ENCODE assay signal across 35 cellular contexts in the genomic region with DNA sequence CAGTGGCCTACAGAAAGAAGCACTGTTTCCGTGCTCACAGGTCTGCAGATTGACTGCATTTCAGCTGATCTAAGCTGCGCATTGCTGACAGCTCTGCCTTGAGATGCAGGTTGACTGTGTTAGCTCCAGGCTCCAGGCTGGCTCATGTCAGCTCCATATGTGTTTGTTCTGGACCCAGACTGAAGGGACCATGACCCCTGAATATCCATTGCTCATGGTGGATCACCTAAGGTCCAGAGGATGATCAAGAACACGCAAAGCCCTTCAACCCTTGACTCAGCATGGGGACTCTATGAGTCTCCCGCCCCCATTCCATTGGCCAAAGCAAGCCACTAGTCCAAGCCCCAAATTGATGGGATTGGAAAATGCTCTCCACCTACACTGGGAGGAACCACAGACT.
A peak's percentile ranks its signal among the peaks of the same experiment; 100 is the strongest.
DNase-seq lines count a peak whose midpoint lies in the region; ATAC-seq and TF ChIP-seq lines count a peak whose summit lies in the region.
"Had no signal": no experiment of that assay in that cellular context is flagged by ENCODE, and none has a peak within 500 bp of the region (broad histone marks: within the 10 kb centered on the region; RNA-seq: fewer than 3 reads in every experiment).

No MANE protein-coding gene starts in this region.

- H4K20me1 ChIP-seq in neural cell (ENCODE audit: insufficient read depth), result no peaks in the 10 kb centered on the region
- H4K20me1 ChIP-seq: BLaER1; BLaER1 treated with 17β-estradiol and CSF1 and Interleukin-3, amounts not matched to agents 10 nM and 100 nM had no signal

- H3K27me3 ChIP-seq in esophagus muscularis mucosa, result peaks cover 0 to 11% (median 0%) of the 10 kb centered on the region in 4 donors
- H3K27me3 ChIP-seq in neural cell (ENCODE audit: insufficient read depth, low read depth, low read length), result no peaks in the 10 kb centered on the region
- H3K27me3 ChIP-seq in left ventricle myocardium inferior (ENCODE audit: low read depth), result peaks cover 57% of the 10 kb centered on the region
- H3K27me3 ChIP-seq: BE2C; BLaER1; BLaER1 treated with 17β-estradiol and CSF1 and Interleukin-3, amounts not matched to agents 10 nM and 100 nM had no signal

- no peak overlapping the region for H3K4me2 ChIP-seq in neural cell (ENCODE audit: low read length)
- H3K4me2 ChIP-seq: A549; BLaER1; BLaER1 treated with 17β-estradiol and CSF1 and Interleukin-3, amounts not matched to agents 10 nM and 100 nM had no signal

- no peaks in the 10 kb centered on the region for H3K9me2 ChIP-seq in neural cell (ENCODE audit: insufficient read depth, low read length)

- H3K9ac ChIP-seq in neural cell (ENCODE audit: low read length), result no peak overlapping the region
- H3K9ac ChIP-seq: BLaER1; BLaER1 treated with 17β-estradiol and CSF1 and Interleukin-3, amounts not matched to agents 10 nM and 100 nM had no signal

- no peak overlapping the region for H3K4me3 Mint-ChIP-seq in activated CD8-positive, alpha-beta T cell treated with anti-CD3 and anti-CD28 coated beads, Interleukin-2, amount 10 ng/mL, durations not matched to agents 7 days and 5 days
- no peak overlapping the region for H3K4me3 Mint-ChIP-seq in activated CD8-positive, alpha-beta T cell treated with anti-CD3 and anti-CD28 coated beads for 36 hours
- no peak overlapping the region for H3K4me3 Mint-ChIP-seq in osteocyte (ENCODE audit: unreplicated experiment)
- H3K4me3 Mint-ChIP-seq: B cell; CD14-positive monocyte; CD4-positive, alpha-beta memory T cell; CD4-positive, alpha-beta T cell; CD4-positive, CD25-positive, alpha-beta regulatory T cell; CD8-positive, alpha-beta memory T cell; CD8-positive, alpha-beta T cell had no signal

- no peaks in the 10 kb centered on the region for H3F3A ChIP-seq in neural cell (ENCODE audit: insufficient read depth, low read length, poor library complexity, severe bottlenecking)

- no peaks in the 10 kb centered on the region for H3K36me3 ChIP-seq in esophagus muscularis mucosa
- H3K36me3 ChIP-seq in neural cell (ENCODE audit: insufficient read depth, low read length), result no peaks in the 10 kb centered on the region
- H3K36me3 ChIP-seq in left ventricle myocardium inferior, result no peaks in the 10 kb centered on the region
- H3K36me3 ChIP-seq: BE2C; BLaER1; BLaER1 treated with 17β-estradiol and CSF1 and Interleukin-3, amounts not matched to agents 10 nM and 100 nM had no signal

- TF ChIP-seq EP300 in esophagus muscularis mucosa (IDR thresholded peaks at IDR 0.05) (no peak), neural cell (conservative IDR thresholded peaks at IDR 0.05; ENCODE audit: poor library complexity, severe bottlenecking) (peak; percentile 79)

- intact Hi-C loops in activated CD8-positive, alpha-beta T cell treated with anti-CD3 and anti-CD28 coated beads for 36 hours (cut with micrococcal nuclease), result no loop called here
- intact Hi-C loops in esophagus muscularis mucosa (cut with DNase I), result no loop called here
- intact Hi-C loops in left ventricle myocardium inferior (cut with micrococcal nuclease), result no loop called here
- intact Hi-C loops in Right ventricle myocardium superior (cut with DNase I), result no loop called here

- peak; percentile 9 for DNase-seq in activated CD8-positive, alpha-beta T cell treated with anti-CD3 and anti-CD28 coated beads, Interleukin-2, amount 10 ng/mL, durations not matched to agents 7 days and 5 days
- no peak for DNase-seq in activated CD8-positive, alpha-beta T cell treated with anti-CD3 and anti-CD28 coated beads for 36 hours
- peak; percentile 53 for DNase-seq in esophagus muscularis mucosa (ENCODE audit: extremely low spot score)
- peak; percentile 44 for DNase-seq in osteocyte (ENCODE audit: extremely low spot score, unreplicated experiment)
- DNase-seq in T1000 (lab: John Stamatoyannopoulos, UW), result no peak
- no peak for DNase-seq in left ventricle myocardium inferior
- DNase-seq in Right ventricle myocardium superior, result no peak
- DNase-seq: 8988T; ACHN; AML-193; BE2C; C1 segment of cervical spinal cord; Caco-2; Calu3; CD4-positive, alpha-beta memory T cell; CD4-positive, alpha-beta T cell; CD4-positive, CD25-positive, alpha-beta regulatory T cell; CD8-positive, alpha-beta memory T cell; CD8-positive, alpha-beta T cell; COR-L47; DMS 273 treated with DMSO at 0.1 percent for 48 hours; DMS153; DMS53; DMS79; DMS79 treated with DMSO at 0.1 percent for 48 hours; DND-41; EL had no signal

- POLR2A ChIA-PET in activated CD8-positive, alpha-beta T cell treated with anti-CD3 and anti-CD28 coated beads, Interleukin-2, amount 10 ng/mL, durations not matched to agents 7 days and 5 days (lab: Charles Lee), result no interaction called here
- POLR2A ChIA-PET in activated CD8-positive, alpha-beta T cell treated with anti-CD3 and anti-CD28 coated beads for 36 hours (lab: Charles Lee), result interaction anchor here (0.6 kb wide), 1 partner anchor 26 kb away, joined by 3 read pairs; no protein-coding TSS in a partner anchor

- no peaks in the 10 kb centered on the region for H3K4me1 Mint-ChIP-seq in activated CD8-positive, alpha-beta T cell treated with anti-CD3 and anti-CD28 coated beads, Interleukin-2, amount 10 ng/mL, durations not matched to agents 7 days and 5 days (ENCODE audit: low read depth)
- no peaks in the 10 kb centered on the region for H3K4me1 Mint-ChIP-seq in activated CD8-positive, alpha-beta T cell treated with anti-CD3 and anti-CD28 coated beads for 36 hours (ENCODE audit: low read depth)
- H3K4me1 Mint-ChIP-seq in osteocyte (ENCODE audit: unreplicated experiment), result no peaks in the 10 kb centered on the region
- H3K4me1 Mint-ChIP-seq: B cell; CD14-positive monocyte; CD4-positive, alpha-beta memory T cell; CD4-positive, CD25-positive, alpha-beta regulatory T cell; CD8-positive, alpha-beta memory T cell had no signal

- no peak for TF ChIP-seq RAD21 in neural cell (conservative IDR thresholded peaks at IDR 0.05)

- CTCF ChIA-PET in activated CD8-positive, alpha-beta T cell treated with anti-CD3 and anti-CD28 coated beads, Interleukin-2, amount 10 ng/mL, durations not matched to agents 7 days and 5 days (lab: Charles Lee), result no interaction called here
- CTCF ChIA-PET in activated CD8-positive, alpha-beta T cell treated with anti-CD3 and anti-CD28 coated beads for 36 hours (lab: Charles Lee), result no interaction called here

- H3K4me3 ChIP-seq in esophagus muscularis mucosa (no peak overlapping the region), neural cell (ENCODE audit: low read length) (no peak overlapping the region), left ventricle myocardium inferior (no peak overlapping the region)
- H3K4me3 ChIP-seq: A549; BLaER1; BLaER1 treated with 17β-estradiol and CSF1 and Interleukin-3, amounts not matched to agents 10 nM and 100 nM had no signal

- TF ChIP-seq CTCF in activated CD8-positive, alpha-beta T cell treated with anti-CD3 and anti-CD28 coated beads for 36 hours (IDR thresholded peaks at IDR 0.05), result no peak
- TF ChIP-seq CTCF in esophagus muscularis mucosa (IDR thresholded peaks at IDR 0.05) (no peak), neural cell (IDR thresholded peaks at IDR 0.05; ENCODE audit: poor library complexity, severe bottlenecking) (no peak), osteocyte (IDR thresholded peaks at IDR 0.05) (no peak), left ventricle myocardium inferior (IDR thresholded peaks at IDR 0.05; ENCODE audit: borderline replicate concordance) (no peak)

- H3K27me3 Mint-ChIP-seq in activated CD8-positive, alpha-beta T cell treated with anti-CD3 and anti-CD28 coated beads, Interleukin-2, amount 10 ng/mL, durations not matched to agents 7 days and 5 days (ENCODE audit: low read depth), result peaks cover 8% of the 10 kb centered on the region
- peaks cover 11% of the 10 kb centered on the region for H3K27me3 Mint-ChIP-seq in activated CD8-positive, alpha-beta T cell treated with anti-CD3 and anti-CD28 coated beads for 36 hours
- no peaks in the 10 kb centered on the region for H3K27me3 Mint-ChIP-seq in osteocyte (ENCODE audit: unreplicated experiment)

- no peaks in the 10 kb centered on the region for H3K36me3 Mint-ChIP-seq in activated CD8-positive, alpha-beta T cell treated with anti-CD3 and anti-CD28 coated beads, Interleukin-2, amount 10 ng/mL, durations not matched to agents 7 days and 5 days (ENCODE audit: low read depth)
- no peaks in the 10 kb centered on the region for H3K36me3 Mint-ChIP-seq in activated CD8-positive, alpha-beta T cell treated with anti-CD3 and anti-CD28 coated beads for 36 hours (ENCODE audit: low read depth)
- no peaks in the 10 kb centered on the region for H3K36me3 Mint-ChIP-seq in osteocyte (ENCODE audit: unreplicated experiment)
- H3K36me3 Mint-ChIP-seq: CD14-positive monocyte; CD4-positive, alpha-beta memory T cell; CD4-positive, CD25-positive, alpha-beta regulatory T cell; CD8-positive, alpha-beta memory T cell; CD8-positive, alpha-beta T cell had no signal

- H2AFZ ChIP-seq in neural cell (ENCODE audit: low read depth, low read length), result no peak overlapping the region

- H3K9me3 ChIP-seq in esophagus muscularis mucosa (no peaks in the 10 kb centered on the region), neural cell (ENCODE audit: low read length) (no peaks in the 10 kb centered on the region), left ventricle myocardium inferior (replicated peaks) (no peaks in the 10 kb centered on the region)
- H3K9me3 ChIP-seq: A549; BE2C; BLaER1; BLaER1 treated with 17β-estradiol and CSF1 and Interleukin-3, amounts not matched to agents 10 nM and 100 nM had no signal

- no peaks in the 10 kb centered on the region for H3K79me2 ChIP-seq in neural cell (replicated peaks; ENCODE audit: insufficient read depth, low read length)

- no peak for ATAC-seq in activated CD8-positive, alpha-beta T cell treated with anti-CD3 and anti-CD28 coated beads, Interleukin-2, amount 10 ng/mL, durations not matched to agents 7 days and 5 days
- ATAC-seq in activated CD8-positive, alpha-beta T cell treated with anti-CD3 and anti-CD28 coated beads for 36 hours, result no peak
- ATAC-seq in Right ventricle myocardium superior (ENCODE audit: poor library complexity), result no peak
- ATAC-seq: A549; CD8-positive, alpha-beta T cell had no signal

- no peaks in the 10 kb centered on the region for H3K9me3 Mint-ChIP-seq in activated CD8-positive, alpha-beta T cell treated with anti-CD3 and anti-CD28 coated beads, Interleukin-2, amount 10 ng/mL, durations not matched to agents 7 days and 5 days (ENCODE audit: insufficient read depth)
- H3K9me3 Mint-ChIP-seq in activated CD8-positive, alpha-beta T cell treated with anti-CD3 and anti-CD28 coated beads for 36 hours, result no peaks in the 10 kb centered on the region
- peaks cover 3% of the 10 kb centered on the region for H3K9me3 Mint-ChIP-seq in osteocyte (ENCODE audit: unreplicated experiment)
- H3K9me3 Mint-ChIP-seq: CD4-positive, alpha-beta T cell; CD8-positive, alpha-beta T cell had no signal

- no peaks in the 10 kb centered on the region for H3K4me1 ChIP-seq in esophagus muscularis mucosa
- H3K4me1 ChIP-seq in left ventricle myocardium inferior, result no peaks in the 10 kb centered on the region
- H3K4me1 ChIP-seq: A549; BE2C; BLaER1; BLaER1 treated with 17β-estradiol and CSF1 and Interleukin-3, amounts not matched to agents 10 nM and 100 nM; Caco-2 had no signal

- TF ChIP-seq POLR2A in esophagus muscularis mucosa (IDR thresholded peaks at IDR 0.05; ENCODE audit: low read depth), result no peak

- no peak overlapping the region for H3K27ac Mint-ChIP-seq in activated CD8-positive, alpha-beta T cell treated with anti-CD3 and anti-CD28 coated beads, Interleukin-2, amount 10 ng/mL, durations not matched to agents 7 days and 5 days
- H3K27ac Mint-ChIP-seq in activated CD8-positive, alpha-beta T cell treated with anti-CD3 and anti-CD28 coated beads for 36 hours, result no peak overlapping the region
- H3K27ac Mint-ChIP-seq in osteocyte (ENCODE audit: unreplicated experiment), result no peak overlapping the region
- H3K27ac Mint-ChIP-seq: B cell; CD14-positive monocyte; CD4-positive, alpha-beta memory T cell; CD4-positive, alpha-beta T cell; CD4-positive, CD25-positive, alpha-beta regulatory T cell; CD8-positive, alpha-beta memory T cell; CD8-positive, alpha-beta T cell had no signal

- WGBS in esophagus muscularis mucosa, result 95% methylated on average over 2 of the region's 4 CpGs

- H3K27ac ChIP-seq in esophagus muscularis mucosa (replicated peaks in 1 of 4) (no peak overlapping the region), neural cell (ENCODE audit: low read length) (peak overlapping the region; percentile 39), left ventricle myocardium inferior (replicated peaks) (no peak overlapping the region)
- H3K27ac ChIP-seq: 22Rv1; A549; BLaER1; BLaER1 treated with 17β-estradiol and CSF1 and Interleukin-3, amounts not matched to agents 10 nM and 100 nM; C4-2B had no signal

Comparison
In these comparisons a context has a peak if more than half of its experiments do, and no peak if none do; other contexts are left out.
1. DNase-seq: peak in activated CD8-positive, alpha-beta T cell treated with anti-CD3 and anti-CD28 coated beads, Interleukin-2, amount 10 ng/mL, durations not matched to agents 7 days and 5 days (single experiment), esophagus muscularis mucosa (single experiment) and osteocyte (single experiment); none in activated CD8-positive, alpha-beta T cell treated with anti-CD3 and anti-CD28 coated beads for 36 hours (single experiment), T1000 (single experiment), left ventricle myocardium inferior (single experiment) and Right ventricle myocardium superior (single experiment).